ENCODE assay signal across 25 cellular contexts in the genomic region with DNA sequence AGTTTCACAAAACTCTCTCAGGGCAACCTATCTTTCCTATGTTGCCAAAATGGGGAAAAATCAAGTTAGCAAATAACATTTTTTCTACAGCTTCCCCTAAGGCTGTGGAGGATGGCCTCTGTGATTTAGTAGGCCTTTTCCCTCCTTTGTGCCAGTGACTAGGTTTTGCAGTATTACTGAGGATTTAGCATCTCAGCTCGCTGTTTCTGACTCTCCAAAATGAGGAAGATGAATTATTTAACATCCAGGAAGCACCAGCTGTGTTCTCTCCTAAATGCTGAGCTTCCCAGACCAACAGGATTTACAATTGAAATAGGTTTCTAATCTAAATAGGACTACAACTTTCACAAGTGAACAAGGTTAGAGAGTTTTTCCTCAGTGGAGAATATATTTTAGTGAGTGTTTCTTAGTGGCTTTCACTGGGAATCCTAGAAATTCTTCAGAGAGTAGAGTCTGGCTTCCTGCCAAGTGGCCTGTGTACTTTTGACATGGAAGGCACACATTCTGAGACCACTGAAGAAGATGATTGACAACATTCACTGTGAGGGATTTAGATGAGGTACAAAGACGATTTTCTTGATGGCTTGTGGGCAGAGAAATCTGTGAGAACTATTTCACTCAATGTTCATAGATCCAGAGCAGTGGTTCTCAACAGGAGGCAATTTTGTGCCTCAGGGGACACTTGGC.
DNase-seq lines count a peak whose midpoint lies in the region; TF ChIP-seq lines count a peak whose summit lies in the region.
"Had no signal": no experiment of that assay in that cellular context is flagged by ENCODE, and none has a peak within 500 bp of the region (broad histone marks: within the 10 kb centered on the region; RNA-seq: fewer than 3 reads in every experiment).

No MANE protein-coding gene starts in this region.

- H3K27ac Mint-ChIP-seq in chondrocyte (ENCODE audit: unreplicated experiment) = no peak overlapping the region
- H3K27ac Mint-ChIP-seq: activated naive CD4-positive, alpha-beta T cell treated with anti-CD3 and anti-CD28 coated beads, Interleukin-2, amount 50 U/mL, for 72 hours; activated T-cell treated with anti-CD3 and anti-CD28 coated beads, Interleukin-2, amount 50 U/mL, for 72 hours; memory B cell; naive thymus-derived CD4-positive, alpha-beta T cell had no signal

- H3K9me3 ChIP-seq in neuronal stem cell (replicated peaks in 1 of 2; ENCODE audit: control insufficient read depth in 2 of 2, insufficient read depth in 1 of 2, low read depth in 1 of 2, low read length in 2 of 2) = no peaks in the 10 kb centered on the region
- H3K9me3 ChIP-seq: A549, ascending aorta, Peyer's patch, sigmoid colon had no signal

- H2AFZ ChIP-seq in neuronal stem cell (ENCODE audit: low read length) = peak overlapping the region; percentile 31
- H2AFZ ChIP-seq: parathyroid adenoma had no signal

- no peaks in the 10 kb centered on the region for H3K9me3 Mint-ChIP-seq in chondrocyte (ENCODE audit: low read depth)

- H3K23ac ChIP-seq in neuronal stem cell (ENCODE audit: low read depth, low read length, poor library complexity) = no peak overlapping the region

- no CpG with 5 or more reads among the region's 2 CpGs for WGBS in neuronal stem cell (ENCODE audit: extremely low coverage in 2 of 2, insufficient read length in 2 of 2, insufficient replicate concordance in 1 of 2), 2 donors

- DNase-seq in NCI-H748 (lab: John Stamatoyannopoulos, UW; ENCODE audit: unreplicated experiment) (peak; percentile 49), NCI-H748 treated with DMSO at 0.1 percent for 48 hours (lab: John Stamatoyannopoulos, UW) (no peak), LHCN-M2 (ENCODE audit: low read depth) (peak; percentile 38), SKM-1 treated with dmso at 0.1 percent for 144 hours (lab: John Stamatoyannopoulos, UW; ENCODE audit: unreplicated experiment) (peak; percentile 33), neuronal stem cell (ENCODE audit: low spot score) (no peak), chondrocyte (ENCODE audit: low spot score) (no peak), GM10266 (ENCODE audit: extremely low spot score) (no peak)
- DNase-seq in activated T-cell treated with anti-CD3 and anti-CD28 coated beads, Interleukin-2, amount 50 U/mL, for 1 hour = no peak
- DNase-seq: activated T-cell treated with anti-CD3 and anti-CD28 coated beads, Interleukin-2, amount 50 U/mL, for 72 hours; C1 segment of cervical spinal cord; cerebellar nuclear complex; effector CD8-positive, alpha-beta T cell; kidney; naive thymus-derived CD4-positive, alpha-beta T cell; NCI-H1048; NCI-H2029 treated with DMSO at 0.1 percent for 48 hours; NCI-H524; Peyer's patch; sigmoid colon had no signal

- no peak overlapping the region for H2BK5ac ChIP-seq in neuronal stem cell (ENCODE audit: low read length)

- H3K36me3 Mint-ChIP-seq in chondrocyte (ENCODE audit: low read depth) = no peaks in the 10 kb centered on the region
- H3K36me3 Mint-ChIP-seq: activated naive CD4-positive, alpha-beta T cell treated with anti-CD3 and anti-CD28 coated beads, Interleukin-2, amount 50 U/mL, for 72 hours; memory B cell; naive thymus-derived CD4-positive, alpha-beta T cell had no signal

- no peak overlapping the region for H4K8ac ChIP-seq in neuronal stem cell (ENCODE audit: low read depth, low read length)

- H2BK15ac ChIP-seq in neuronal stem cell (ENCODE audit: low read length) = no peak overlapping the region

- no peaks in the 10 kb centered on the region for H3K79me1 ChIP-seq in neuronal stem cell (ENCODE audit: low read depth, low read length)

- TF ChIP-seq CTCF in chondrocyte (IDR thresholded peaks at IDR 0.05) (no peak), GM10266 (IDR thresholded peaks at IDR 0.05; ENCODE audit: control insufficient read depth, insufficient read depth, low read depth, missing control alignments) (no peak)

- no peak overlapping the region for H2AK5ac ChIP-seq in neuronal stem cell (ENCODE audit: low read depth, low read length)

- H2BK12ac ChIP-seq in neuronal stem cell (ENCODE audit: low read length) = no peak overlapping the region

- peaks cover 0 to 6% of the 10 kb centered on the region in 2 donors for H3K4me1 ChIP-seq in neuronal stem cell (ENCODE audit: control insufficient read depth in 2 of 2, insufficient read depth in 1 of 2, low read depth in 1 of 2, low read length in 2 of 2)
- H3K4me1 ChIP-seq: A549, ascending aorta, parathyroid adenoma, Peyer's patch, sigmoid colon had no signal

- no peak overlapping the region for H4K91ac ChIP-seq in neuronal stem cell (ENCODE audit: low read depth, low read length, poor library complexity)

- H3K4me2 ChIP-seq in neuronal stem cell (ENCODE audit: insufficient read depth, low read length, poor library complexity, severe bottlenecking) = no peak overlapping the region
- H3K4me2 ChIP-seq: A549 had no signal

- H3K36me3 ChIP-seq in neuronal stem cell (replicated peaks in 1 of 2; ENCODE audit: control insufficient read depth in 2 of 2, insufficient read depth in 2 of 2, low read length in 2 of 2) = no peaks in the 10 kb centered on the region
- H3K36me3 ChIP-seq: ascending aorta, Peyer's patch, sigmoid colon had no signal

- no peak overlapping the region for H3K4me3 ChIP-seq in neuronal stem cell (ENCODE audit: low read length in 2 of 2)
- H3K4me3 ChIP-seq: A549, ascending aorta, Peyer's patch, sigmoid colon had no signal

- H3K4me1 Mint-ChIP-seq in chondrocyte (ENCODE audit: low read depth) = peaks cover 7% of the 10 kb centered on the region
- H3K4me1 Mint-ChIP-seq: memory B cell; naive thymus-derived CD4-positive, alpha-beta T cell had no signal

- H3K27ac ChIP-seq in neuronal stem cell (replicated peaks; ENCODE audit: low read length) = no peak overlapping the region
- H3K27ac ChIP-seq: A549, ascending aorta, HL-60, parathyroid adenoma, Peyer's patch, sigmoid colon had no signal

- no peak overlapping the region for H2BK120ac ChIP-seq in neuronal stem cell (ENCODE audit: low read depth, low read length)

- H3K27me3 ChIP-seq in neuronal stem cell (ENCODE audit: control insufficient read depth in 3 of 3, insufficient read depth in 3 of 3, low read depth in 1 of 3, low read length in 3 of 3) = no peaks in the 10 kb centered on the region
- H3K27me3 ChIP-seq: ascending aorta, Peyer's patch, sigmoid colon had no signal

- H3K9ac ChIP-seq in neuronal stem cell (ENCODE audit: low read depth, low read length, poor library complexity) = no peak overlapping the region
- H3K9ac ChIP-seq: parathyroid adenoma had no signal

- H3K4me3 Mint-ChIP-seq in chondrocyte (ENCODE audit: unreplicated experiment) = no peak overlapping the region
- H3K4me3 Mint-ChIP-seq: activated T-cell treated with anti-CD3 and anti-CD28 coated beads, Interleukin-2, amount 50 U/mL, for 72 hours; memory B cell; naive thymus-derived CD4-positive, alpha-beta T cell had no signal

- H3K27me3 Mint-ChIP-seq in chondrocyte (ENCODE audit: low read depth) = peaks cover 3% of the 10 kb centered on the region
- H3K27me3 Mint-ChIP-seq: memory B cell; naive thymus-derived CD4-positive, alpha-beta T cell had no signal

- H3K4ac ChIP-seq in neuronal stem cell (ENCODE audit: low read length) = no peak overlapping the region

- H3K18ac ChIP-seq in neuronal stem cell (ENCODE audit: low read length) = no peak overlapping the region

- H3K14ac ChIP-seq in neuronal stem cell (ENCODE audit: low read length) = no peak overlapping the region

Comparison
In these comparisons a context has a peak if more than half of its experiments do, and no peak if none do; other contexts are left out.
1. DNase-seq: peak in NCI-H748 (single experiment), LHCN-M2 (single experiment) and SKM-1 treated with dmso at 0.1 percent for 144 hours (single experiment); none in NCI-H748 treated with DMSO at 0.1 percent for 48 hours (single experiment), neuronal stem cell (single experiment), chondrocyte (single experiment), GM10266 (single experiment) and activated T-cell treated with anti-CD3 and anti-CD28 coated beads, Interleukin-2, amount 50 U/mL, for 1 hour (single experiment).